In the genomic region with DNA sequence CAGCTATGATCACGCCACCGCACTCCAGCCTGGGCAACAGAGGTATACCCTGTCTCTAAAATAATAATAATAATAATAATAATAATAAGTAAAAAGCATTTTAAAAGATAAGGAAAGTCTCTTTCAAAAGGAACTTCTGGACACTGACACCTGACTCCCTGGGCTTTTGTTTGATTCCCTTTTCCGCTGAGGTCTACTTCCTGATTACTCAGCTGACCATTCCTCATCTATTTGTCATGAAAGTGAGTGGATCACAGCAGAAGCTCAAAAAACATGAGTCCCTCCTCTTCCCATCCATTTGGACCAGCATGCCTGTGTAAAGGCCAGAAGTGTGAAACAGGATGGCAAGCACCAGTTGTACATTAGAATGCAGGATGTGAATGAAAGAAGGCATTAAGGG, we compare ENCODE assay signal across 17 cellular contexts.
A peak's percentile ranks its signal among the peaks of the same experiment; 100 is the strongest.
DNase-seq lines count a peak whose midpoint lies in the region; FAIRE-seq and TF ChIP-seq lines count a peak whose summit lies in the region.
"Had no signal": no experiment of that assay in that cellular context is flagged by ENCODE, and none has a peak within 500 bp of the region (broad histone marks: within the 10 kb centered on the region; RNA-seq: fewer than 3 reads in every experiment).

No MANE protein-coding gene starts in this region.

- intact Hi-C loops in kidney (cut with DNase I): no loop called here

- in situ Hi-C loops in astrocyte of the spinal cord (cut with HindIII; ENCODE audit: low sequenced_read_pairs): no loop called here

- H3K4me3 ChIP-seq in BLaER1 treated with 17β-estradiol and CSF1 and Interleukin-3, amounts not matched to agents 10 nM and 100 nM: no peak overlapping the region
- H3K4me3 ChIP-seq in MG63 (no peak overlapping the region), astrocyte of the spinal cord (ENCODE audit: low read depth, low read length) (no peak overlapping the region), kidney (ENCODE audit: low read length in 2 of 2) (no peak overlapping the region)
- H3K4me3 ChIP-seq: upper lobe of right lung had no signal

- peaks cover 0 to 12% (median 8%) of the 10 kb centered on the region in 10 experiments; a peak in 11 of 20 replicates for H3K4me1 ChIP-seq in BLaER1 treated with 17β-estradiol and CSF1 and Interleukin-3, amounts not matched to agents 10 nM and 100 nM
- H3K4me1 ChIP-seq in kidney (ENCODE audit: control insufficient read depth in 1 of 2, insufficient read depth in 1 of 2, low read depth in 1 of 2, low read length in 2 of 2): no peaks in the 10 kb centered on the region
- H3K4me1 ChIP-seq: upper lobe of right lung had no signal

- no peak for TF ChIP-seq CTCF in astrocyte of the spinal cord (IDR thresholded peaks at IDR 0.05; ENCODE audit: low read depth, low read length)
- no peak for TF ChIP-seq CTCF in kidney (IDR thresholded peaks at IDR 0.05; ENCODE audit: borderline replicate concordance, extremely low read depth, insufficient read depth)

- H3K9me3 ChIP-seq in BLaER1 treated with 17β-estradiol and CSF1 and Interleukin-3, amounts not matched to agents 10 nM and 100 nM (replicated peaks in 1 of 11): peaks cover 0 to 17% (median 3%) of the 10 kb centered on the region in 11 experiments; a peak in 8 of 22 replicates
- H3K9me3 ChIP-seq in MG63 (peaks cover under 1% of the 10 kb centered on the region; the same call in 1 of the 2 replicates), kidney (ENCODE audit: control insufficient read depth in 1 of 2, low read length in 2 of 2) (no peaks in the 10 kb centered on the region)
- H3K9me3 ChIP-seq: upper lobe of right lung had no signal

- no peaks in the 10 kb centered on the region for H3K36me3 ChIP-seq in BLaER1 treated with 17β-estradiol and CSF1 and Interleukin-3, amounts not matched to agents 10 nM and 100 nM
- H3K36me3 ChIP-seq in MG63 (no peaks in the 10 kb centered on the region), kidney (ENCODE audit: control insufficient read depth in 1 of 2, insufficient read depth in 2 of 2, low read length in 2 of 2) (no peaks in the 10 kb centered on the region)
- H3K36me3 ChIP-seq: upper lobe of right lung had no signal

- H3K4me2 ChIP-seq in BLaER1 treated with 17β-estradiol and CSF1 and Interleukin-3, amounts not matched to agents 10 nM and 100 nM: peak overlapping the region in 7 of 11 experiments; percentile 1 to 35 (median 12); a peak in 5 of 22 replicates
- H3K4me2 ChIP-seq: KMS-11 had no signal

- TF ChIP-seq POLR2A in GM12891 (IDR thresholded peaks at IDR 0.05; ENCODE audit: low read depth, low read length): no peak

- FAIRE-seq in kidney (lab: Jason Lieb, UNC) (no peak), GM12891 (lab: Jason Lieb, UNC) (no peak)

- no peaks in the 10 kb centered on the region for H4K20me1 ChIP-seq in BLaER1 treated with 17β-estradiol and CSF1 and Interleukin-3, amounts not matched to agents 10 nM and 100 nM

- no peak overlapping the region for H3K9ac ChIP-seq in BLaER1 treated with 17β-estradiol and CSF1 and Interleukin-3, amounts not matched to agents 10 nM and 100 nM
- H3K9ac ChIP-seq in kidney (ENCODE audit: low read length in 2 of 2): no peak overlapping the region
- H3K9ac ChIP-seq: KMS-11 had no signal

- 0 out of 22 replicates have a peak overlapping the region, but pooled peaks of 1 of the 11 experiments have one; percentile 6 for H3K27ac ChIP-seq in BLaER1 treated with 17β-estradiol and CSF1 and Interleukin-3, amounts not matched to agents 10 nM and 100 nM
- no peak overlapping the region for H3K27ac ChIP-seq in kidney (ENCODE audit: low read depth in 2 of 2, low read length in 2 of 2)
- H3K27ac ChIP-seq: C4-2B, KMS-11, upper lobe of right lung had no signal

- DNase-seq in MG63 (peak; percentile 11), astrocyte of the spinal cord (ENCODE audit: low read depth, low spot score) (peak; percentile 52), hepatic stellate cell (ENCODE audit: low spot score) (peak; percentile 58), middle frontal gyrus (ENCODE audit: extremely low spot score, low spot score) (no peak), NCI-H1694 treated with DMSO at 0.1 percent for 48 hours (lab: John Stamatoyannopoulos, UW) (no peak), kidney (no peak), GM12891 (ENCODE audit: insufficient read length, low spot score) (no peak)
- DNase-seq: activated CD8-positive, alpha-beta T cell treated with anti-CD3 and anti-CD28 coated beads, Interleukin-2, amount 10 ng/mL, durations not matched to agents 7 days and 5 days; effector memory CD8-positive, alpha-beta T cell; naive thymus-derived CD4-positive, alpha-beta T cell; NCI-H1436; NCI-H526 treated with DMSO at 0.1 percent for 48 hours; stimulated activated CD4-positive, alpha-beta T cell treated with anti-CD3 and anti-CD28 coated beads, Interleukin-4, amount 100 ng/mL, for 4 hours; upper lobe of right lung had no signal

- no peaks in the 10 kb centered on the region for H3K27me3 ChIP-seq in BLaER1 treated with 17β-estradiol and CSF1 and Interleukin-3, amounts not matched to agents 10 nM and 100 nM
- 0 out of 2 replicates have a peak, but pooled peaks cover under 1% of the 10 kb centered on the region for H3K27me3 ChIP-seq in MG63
- H3K27me3 ChIP-seq: upper lobe of right lung had no signal

TF ChIP-seq in GM12891, 5 proteins besides CTCF, POLR2A, EP300 and RAD21:
- TF ChIP-seq POLR2AphosphoS5 (IDR thresholded peaks at IDR 0.05; ENCODE audit: low read depth, low read length) (no peak), SPI1 (IDR thresholded peaks at IDR 0.05; ENCODE audit: low read depth, low read length) (no peak), PAX5 (IDR thresholded peaks at IDR 0.05; ENCODE audit: insufficient read depth, low read length, severe bottlenecking) (no peak), TAF1 (IDR thresholded peaks at IDR 0.05; ENCODE audit: low read depth, low read length) (no peak), POU2F2 (IDR thresholded peaks at IDR 0.05; ENCODE audit: low read depth, low read length) (no peak)
TF ChIP-seq in GM12891: peak in this region for 0.

Comparison
In these comparisons a context has a peak if more than half of its experiments do, and no peak if none do; other contexts are left out.
1. DNase-seq: peak in MG63 (single experiment), astrocyte of the spinal cord (single experiment) and hepatic stellate cell (single experiment); none in middle frontal gyrus (single experiment), NCI-H1694 treated with DMSO at 0.1 percent for 48 hours (single experiment), kidney (single experiment) and GM12891 (single experiment).